17 cellular contexts compared by ENCODE assay signal in the genomic region with DNA sequence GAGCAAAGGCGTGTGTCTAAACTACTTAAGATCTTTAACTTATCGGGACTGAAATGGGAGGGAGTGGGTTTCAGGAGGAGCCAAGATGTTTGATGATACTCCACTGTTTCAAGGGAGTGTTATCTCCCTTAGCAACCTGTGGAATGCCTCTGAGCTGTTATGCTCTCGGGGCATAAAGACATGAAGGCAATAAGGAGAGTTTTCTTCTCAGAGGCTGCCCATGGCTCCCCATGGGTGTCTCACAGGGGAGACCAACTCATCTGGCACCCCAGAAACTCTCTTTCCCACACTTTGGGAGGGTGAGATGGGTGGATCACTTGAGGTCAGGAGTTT.
"Had no signal": no experiment of that assay in that cellular context is flagged by ENCODE, and none has a peak within 500 bp of the region (broad histone marks: within the 10 kb centered on the region; RNA-seq: fewer than 3 reads in every experiment).

No MANE protein-coding gene starts in this region.

- H3K4me3 Mint-ChIP-seq: natural killer cell had no signal

- H3K27ac ChIP-seq: colonic mucosa, heart left ventricle, psoas muscle, skin epidermis, stomach had no signal

- H3K36me3 ChIP-seq: colonic mucosa had no signal

- H3K27me3 ChIP-seq: colonic mucosa, heart left ventricle, stomach had no signal

- H3K27ac Mint-ChIP-seq: natural killer cell had no signal

- H3K4me1 Mint-ChIP-seq: natural killer cell had no signal

- DNase-seq: colonic mucosa; dermis blood vessel endothelial cell; effector CD8-positive, alpha-beta T cell; heart left ventricle; hippocampal formation; left colon; natural killer cell; psoas muscle; retina; stimulated activated CD4-positive, alpha-beta T cell treated with anti-CD3 and anti-CD28 coated beads, Interleukin-2, amount 100 ng/mL, for 24 hours; stimulated activated naive CD4-positive, alpha-beta T cell; stomach; substantia nigra; trophoblast cell had no signal

- H3K4me3 ChIP-seq: colonic mucosa, heart left ventricle, psoas muscle, skin epidermis, stomach had no signal

- ATAC-seq: esophagus mucosa, heart left ventricle, left colon, psoas muscle, sciatic nerve had no signal

- H3K9me3 ChIP-seq: colonic mucosa, psoas muscle had no signal

- H3K4me1 ChIP-seq: colonic mucosa, heart left ventricle, psoas muscle, stomach had no signal
